ENCODE assay signal across 27 cellular contexts in the genomic region with DNA sequence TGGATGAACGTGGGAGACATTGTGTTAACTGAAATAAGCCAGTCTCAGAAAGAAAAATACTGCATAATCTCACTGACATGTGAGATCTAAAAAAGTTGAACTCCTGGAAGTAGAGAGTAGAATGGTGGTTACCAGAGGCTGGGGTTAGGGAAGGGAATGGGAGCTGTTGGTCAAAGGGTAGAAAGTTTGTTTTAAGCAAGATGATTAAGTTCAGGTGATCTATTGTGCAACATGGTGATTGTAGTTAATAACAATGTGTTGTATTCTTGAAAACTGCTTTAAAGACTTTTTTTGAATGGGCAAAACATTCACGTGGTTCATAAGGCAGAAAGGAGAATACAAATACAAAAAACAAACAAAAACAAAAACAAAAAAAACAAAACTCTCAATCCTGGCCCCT.
DNase-seq lines count a peak whose midpoint lies in the region; ATAC-seq, FAIRE-seq and TF ChIP-seq lines count a peak whose summit lies in the region.
"Had no signal": no experiment of that assay in that cellular context is flagged by ENCODE, and none has a peak within 500 bp of the region (broad histone marks: within the 10 kb centered on the region; RNA-seq: fewer than 3 reads in every experiment).

No MANE protein-coding gene starts in this region.

- no peak overlapping the region for H2BK5ac ChIP-seq in IMR-90 (ENCODE audit: low read depth, low read length, poor library complexity, severe bottlenecking)

- POLR2A ChIA-PET in IMR-90 (lab: Charles Lee; ENCODE audit: unreplicated experiment) = no interaction called here

- no peak overlapping the region for H3K27ac Mint-ChIP-seq in T-helper 2 cell treated with Interferon-gamma antibody and Interleukin-4, amounts not matched to agents 5 μg/mL and 100 μg/mL, for 36 hours
- H3K27ac Mint-ChIP-seq: CD14-positive monocyte; CD4-positive, alpha-beta memory T cell; CD4-positive, CD25-positive, alpha-beta regulatory T cell; CD8-positive, alpha-beta memory T cell had no signal

- H3K79me1 ChIP-seq in IMR-90 (ENCODE audit: low read depth in 1 of 2, low read length in 2 of 2) = no peaks in the 10 kb centered on the region

- H3K4me3 ChIP-seq in IMR-90 (ENCODE audit: insufficient read depth, low read depth, low read length) (no peak overlapping the region), bronchial epithelial cell (ENCODE audit: low read depth, low read length) (no peak overlapping the region), fibroblast of villous mesenchyme (ENCODE audit: low read depth, low read length) (no peak overlapping the region)
- H3K4me3 ChIP-seq: A549, BLaER1, GM12878 had no signal

- CTCF ChIA-PET in IMR-90 (lab: Yijun Ruan, JAX) = no interaction called here

- intact Hi-C loops in IMR-90 (cut with micrococcal nuclease) = loop anchor here (10.0 kb wide), 1 partner anchor 240 kb away; no protein-coding TSS in a partner anchor

- H3K4me1 ChIP-seq in IMR-90 (ENCODE audit: control insufficient read depth, insufficient read depth, low read length) = no peaks in the 10 kb centered on the region
- H3K4me1 ChIP-seq: A549, BE2C, BLaER1 had no signal

- no peak overlapping the region for H4K5ac ChIP-seq in IMR-90 (ENCODE audit: low read depth, low read length)

- no TSS peak for BruUV-seq in IMR-90 (replicated peaks; lab: Mats Ljungman, UMichigan)

- H3K18ac ChIP-seq in IMR-90 (ENCODE audit: low read depth, low read length) = no peak overlapping the region

- H3K27me3 Mint-ChIP-seq in T-helper 2 cell treated with Interferon-gamma antibody and Interleukin-4, amounts not matched to agents 5 μg/mL and 100 μg/mL, for 36 hours (ENCODE audit: low read depth) = no peaks in the 10 kb centered on the region
- H3K27me3 Mint-ChIP-seq: CD4-positive, CD25-positive, alpha-beta regulatory T cell; CD8-positive, alpha-beta memory T cell had no signal

- FAIRE-seq in bronchial epithelial cell (lab: Jason Lieb, UNC) = no peak
- FAIRE-seq: A549, GM12878, GM12892, GM18507 had no signal

- no peak overlapping the region for H2BK20ac ChIP-seq in IMR-90 (ENCODE audit: low read depth, low read length)

- H2AK5ac ChIP-seq in IMR-90 (ENCODE audit: low read depth, low read length) = no peak overlapping the region

- H3K9me3 Mint-ChIP-seq in T-helper 2 cell treated with Interferon-gamma antibody and Interleukin-4, amounts not matched to agents 5 μg/mL and 100 μg/mL, for 36 hours = peaks cover 21% of the 10 kb centered on the region

- TF ChIP-seq CTCF in IMR-90 (conservative IDR thresholded peaks at IDR 0.05; ENCODE audit: low read depth, low read length) (no peak), bronchial epithelial cell (IDR thresholded peaks at IDR 0.05; ENCODE audit: insufficient read depth, low read length, severe bottlenecking) (no peak), fibroblast of villous mesenchyme (IDR thresholded peaks at IDR 0.05; ENCODE audit: insufficient read depth, low read depth, low read length) (no peak)

- dilution Hi-C loops in IMR-90 (cut with HindIII; ENCODE audit: low sequenced_read_pairs, unreplicated experiment) = no loop called here

- no peak for TF ChIP-seq POLR2A in IMR-90 (IDR thresholded peaks at IDR 0.05; ENCODE audit: low read depth, low read length)

- H3K56ac ChIP-seq in IMR-90 (ENCODE audit: extremely low read depth, insufficient read depth, low read length) = no peak overlapping the region

- H3K4me1 Mint-ChIP-seq in T-helper 2 cell treated with Interferon-gamma antibody and Interleukin-4, amounts not matched to agents 5 μg/mL and 100 μg/mL, for 36 hours (ENCODE audit: low read depth) = no peaks in the 10 kb centered on the region
- H3K4me1 Mint-ChIP-seq: CD14-positive monocyte; CD4-positive, alpha-beta memory T cell; CD4-positive, CD25-positive, alpha-beta regulatory T cell; CD8-positive, alpha-beta memory T cell had no signal

- H3K36me3 Mint-ChIP-seq in T-helper 2 cell treated with Interferon-gamma antibody and Interleukin-4, amounts not matched to agents 5 μg/mL and 100 μg/mL, for 36 hours (ENCODE audit: low read depth) = no peaks in the 10 kb centered on the region
- H3K36me3 Mint-ChIP-seq: CD14-positive monocyte; CD4-positive, alpha-beta memory T cell; CD4-positive, CD25-positive, alpha-beta regulatory T cell; CD8-positive, alpha-beta memory T cell had no signal

- H3K4me3 Mint-ChIP-seq in T-helper 2 cell treated with Interferon-gamma antibody and Interleukin-4, amounts not matched to agents 5 μg/mL and 100 μg/mL, for 36 hours = no peak overlapping the region
- H3K4me3 Mint-ChIP-seq: CD14-positive monocyte; CD4-positive, alpha-beta memory T cell; CD4-positive, CD25-positive, alpha-beta regulatory T cell; CD8-positive, alpha-beta memory T cell had no signal

- WGBS in IMR-90 (ENCODE audit: extremely low coverage in 2 of 2, insufficient read length in 1 of 2), 2 experiments = no CpG with 5 or more reads among the region's 2 CpGs

- no peak overlapping the region for H2AFZ ChIP-seq in IMR-90 (replicated peaks; ENCODE audit: low read length, poor library complexity)

- DNase-seq in IMR-90 (no peak), bronchial epithelial cell (ENCODE audit: low read depth) (peak; percentile 15), fibroblast of villous mesenchyme (ENCODE audit: low read depth) (peak; percentile 4), renal cortical epithelial cell (ENCODE audit: low read depth) (peak; percentile 18), NCI-H1105 (lab: John Stamatoyannopoulos, UW) (no peak), AML-193 (lab: John Stamatoyannopoulos, UW) (no peak)
- DNase-seq in NK-92 treated with Interleukin-12 subunit alpha and Interleukin-12 subunit beta, amount 100 ng/mL, for 24 hours (lab: John Stamatoyannopoulos, UW) = no peak
- DNase-seq in T-helper 2 cell treated with Interferon-gamma antibody and Interleukin-4, amounts not matched to agents 5 μg/mL and 100 μg/mL, for 36 hours (ENCODE audit: low spot score) = no peak
- DNase-seq: BE2C; C1 segment of cervical spinal cord; CD4-positive, alpha-beta memory T cell; CD4-positive, CD25-positive, alpha-beta regulatory T cell; CD8-positive, alpha-beta memory T cell; COR-L47; DMS 273 treated with DMSO at 0.1 percent for 48 hours; DMS153; DMS53; DMS79; DND-41; EL; GDM1 had no signal

- H2AK9ac ChIP-seq in IMR-90 (replicated peaks; ENCODE audit: low read depth, low read length, poor library complexity) = no peak overlapping the region

- no peak overlapping the region for H3K9ac ChIP-seq in IMR-90 (ENCODE audit: low read depth, low read length)
- H3K9ac ChIP-seq: BLaER1 had no signal

- H4K91ac ChIP-seq in IMR-90 (ENCODE audit: insufficient read depth, low read depth, low read length) = no peak overlapping the region

- no peak overlapping the region for H3K4ac ChIP-seq in IMR-90 (ENCODE audit: low read depth, low read length)

- H3K27me3 ChIP-seq in IMR-90 (ENCODE audit: control insufficient read depth, insufficient read depth, low read length) (no peaks in the 10 kb centered on the region), bronchial epithelial cell (ENCODE audit: control insufficient read depth, insufficient read depth, low read length) (no peaks in the 10 kb centered on the region)
- H3K27me3 ChIP-seq: BE2C, BLaER1 had no signal

- H2BK15ac ChIP-seq in IMR-90 (ENCODE audit: low read depth, low read length) = no peak overlapping the region

- no peaks in the 10 kb centered on the region for H3K9me1 ChIP-seq in IMR-90 (ENCODE audit: insufficient read depth, low read length)

- no peak overlapping the region for H3K4me2 ChIP-seq in IMR-90 (ENCODE audit: low read depth, low read length)
- H3K4me2 ChIP-seq: A549, BLaER1 had no signal

- H3K36me3 ChIP-seq in IMR-90 (ENCODE audit: control insufficient read depth, insufficient read depth, low read length) = no peaks in the 10 kb centered on the region
- H3K36me3 ChIP-seq in bronchial epithelial cell (ENCODE audit: control insufficient read depth, insufficient read depth, low read length) = no peaks in the 10 kb centered on the region
- H3K36me3 ChIP-seq: BE2C, BLaER1 had no signal

- no peak overlapping the region for H3K14ac ChIP-seq in IMR-90 (replicated peaks; ENCODE audit: low read depth, low read length)

- H4K20me1 ChIP-seq in IMR-90 (ENCODE audit: insufficient read depth, low read length) = no peaks in the 10 kb centered on the region
- H4K20me1 ChIP-seq: BLaER1 had no signal

- no peak for ATAC-seq in IMR-90 (ENCODE audit: low read depth)
- ATAC-seq: A549, GM12878 had no signal

- H3K23ac ChIP-seq in IMR-90 (ENCODE audit: low read depth, low read length) = no peak overlapping the region

- no peak overlapping the region for H3K27ac ChIP-seq in IMR-90 (ENCODE audit: insufficient read depth, low read length)
- H3K27ac ChIP-seq: A549, BLaER1 had no signal

- in situ Hi-C loops in IMR-90 (cut with MboI; ENCODE audit: low sequenced_read_pairs) = no loop called here

- H2BK120ac ChIP-seq in IMR-90 (ENCODE audit: low read depth, low read length) = no peak overlapping the region

- no peak overlapping the region for H4K8ac ChIP-seq in IMR-90 (ENCODE audit: low read depth in 2 of 2, low read length in 2 of 2)

- no peak for TF ChIP-seq RAD21 in IMR-90 (IDR thresholded peaks at IDR 0.05; ENCODE audit: low read length)

- H3K9me3 ChIP-seq in IMR-90 (ENCODE audit: control insufficient read depth, insufficient read depth, low read length) = no peaks in the 10 kb centered on the region
- H3K9me3 ChIP-seq: BE2C had no signal

TF ChIP-seq in IMR-90, 13 proteins besides CTCF, POLR2A, EP300 and RAD21:
- TF ChIP-seq SMC3 (IDR thresholded peaks at IDR 0.05; ENCODE audit: low read depth, low read length) (no peak), CEBPB (IDR thresholded peaks at IDR 0.05; ENCODE audit: low read depth, low read length) (peak; percentile 56)

Comparison
In these comparisons a context has a peak if more than half of its experiments do, and no peak if none do; other contexts are left out.
1. DNase-seq: peak in bronchial epithelial cell (single experiment), fibroblast of villous mesenchyme (single experiment) and renal cortical epithelial cell (single experiment); none in IMR-90 (single experiment), NK-92 treated with Interleukin-12 subunit alpha and Interleukin-12 subunit beta, amount 100 ng/mL, for 24 hours (single experiment), T-helper 2 cell treated with Interferon-gamma antibody and Interleukin-4, amounts not matched to agents 5 μg/mL and 100 μg/mL, for 36 hours (single experiment), NCI-H1105 (single experiment) and AML-193 (0 of 2).